Comparison of ENCODE assay signal across 9 cellular contexts in the genomic region with DNA sequence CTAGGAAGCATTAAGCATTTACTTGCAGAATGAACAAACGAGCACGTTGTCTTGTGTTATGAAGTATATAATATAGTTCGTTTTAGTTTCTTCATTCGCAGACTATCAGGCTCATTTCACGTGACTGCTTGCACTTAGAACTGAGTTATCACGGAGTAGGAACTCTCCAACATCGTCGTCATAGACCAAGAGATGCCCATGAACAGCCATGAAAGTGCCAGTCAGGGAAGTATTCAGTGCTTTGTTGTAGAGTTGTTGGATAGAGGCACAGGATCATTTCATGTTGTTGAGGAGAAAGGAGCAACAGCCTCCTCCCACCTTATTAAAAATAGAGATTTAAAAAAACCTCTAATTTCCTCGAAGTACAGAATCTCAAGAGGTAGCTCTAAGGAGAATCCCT. TPM values are rescaled to one million over a fixed set of nuclear protein-coding genes. Genes with fewer than 3 reads are reported as not detected.
DNase-seq lines count a peak whose midpoint lies in the region; ATAC-seq and TF ChIP-seq lines count a peak whose summit lies in the region.
"Had no signal": no experiment of that assay in that cellular context is flagged by ENCODE, and none has a peak within 500 bp of the region (broad histone marks: within the 10 kb centered on the region; RNA-seq: fewer than 3 reads in every experiment).

No MANE protein-coding gene starts in this region.

- H3K27ac ChIP-seq in OCI-LY3 (ENCODE audit: low read length), result no peak overlapping the region
- H3K27ac ChIP-seq: SK-N-MC had no signal

- peak; percentile 60 for ATAC-seq in sciatic nerve
- no peak for ATAC-seq in GM21381 (IDR thresholded peaks at IDR 0.05; ENCODE audit: unreplicated experiment)
- no peak for ATAC-seq in HG03108 (IDR thresholded peaks at IDR 0.05; ENCODE audit: unreplicated experiment)

- DNase-seq in GM13977 (ENCODE audit: low spot score), result peak; percentile 31
- DNase-seq in epithelial cell of esophagus (ENCODE audit: low read depth), result no peak
- no peak for DNase-seq in sciatic nerve (ENCODE audit: low spot score)
- DNase-seq in NCI-H2107 (lab: John Stamatoyannopoulos, UW), result no peak
- DNase-seq in AG20443 (ENCODE audit: low spot score), result no peak

- H3K36me3 ChIP-seq in OCI-LY3 (replicated peaks; ENCODE audit: low read depth, low read length), result no peaks in the 10 kb centered on the region

- no peaks in the 10 kb centered on the region for H3K79me2 ChIP-seq in OCI-LY3 (ENCODE audit: low read length)

- intact Hi-C loops in sciatic nerve (cut with DNase I), result loop anchor here (10.0 kb wide), 1 partner anchor 208 kb away; no protein-coding TSS in a partner anchor

- peak overlapping the region; percentile 92 for H3K4me3 ChIP-seq in OCI-LY3 (ENCODE audit: low read length)
- H3K4me3 ChIP-seq in epithelial cell of esophagus (ENCODE audit: low read length), result peak overlapping the region; percentile 51

- peak overlapping the region; percentile 79 for H3K9ac ChIP-seq in OCI-LY3 (ENCODE audit: low read length)

- H4K20me1 ChIP-seq in OCI-LY3 (ENCODE audit: insufficient read depth, low read length), result no peaks in the 10 kb centered on the region

- peak overlapping the region; percentile 89 for H2AFZ ChIP-seq in OCI-LY3 (ENCODE audit: low read depth, low read length)

- in situ Hi-C loops in GM13977 (cut with MboI; ENCODE audit: low pct_unique_long_range_greater_than_20kb, low sequenced_read_pairs, unreplicated experiment), result loop anchor here (10.0 kb wide), 1 partner anchor 198 kb away; no protein-coding TSS in a partner anchor

- peak overlapping the region; percentile 81 for H3K4me2 ChIP-seq in OCI-LY3 (ENCODE audit: low read length)

- H3K9me3 ChIP-seq in OCI-LY3 (ENCODE audit: insufficient read depth, low read length), result no peaks in the 10 kb centered on the region

- H3K27me3 ChIP-seq in OCI-LY3 (ENCODE audit: low read depth, low read length), result no peaks in the 10 kb centered on the region

- TF ChIP-seq CTCF in GM13977 (IDR thresholded peaks at IDR 0.05; ENCODE audit: extremely low read depth, insufficient read depth, missing control alignments), result no peak
- TF ChIP-seq CTCF in OCI-LY3 (IDR thresholded peaks at IDR 0.05; ENCODE audit: low read depth, low read length), result no peak
- no peak for TF ChIP-seq CTCF in epithelial cell of esophagus (IDR thresholded peaks at IDR 0.05; ENCODE audit: insufficient read depth, low read depth, low read length, missing control alignments)

- H3K4me1 ChIP-seq in OCI-LY3 (ENCODE audit: low read length), result peaks cover 13% of the 10 kb centered on the region

RNA-seq across cellular contexts. Expression of a gene that starts 1.0 kb away (rescaled TPM):
- total RNA-seq in sciatic nerve, result 4.9 TPM
